29 cellular contexts compared by ENCODE assay signal in genomic region chr17:1765576-1765975, GRCh38. TPM values are rescaled to one million over a fixed set of nuclear protein-coding genes. Genes with fewer than 3 reads are reported as not detected.
DNase-seq lines count a peak whose midpoint lies in the region; ATAC-seq and TF ChIP-seq lines count a peak whose summit lies in the region.
"Had no signal": no experiment of that assay in that cellular context is flagged by ENCODE, and none has a peak within 500 bp of the region (broad histone marks: within the 10 kb centered on the region; RNA-seq: fewer than 3 reads in every experiment).

No MANE protein-coding gene starts in this region.

- in situ Hi-C loops in HAP-1 (cut with MboI; ENCODE audit: low sequenced_read_pairs) = no loop called here

- CTCF ChIA-PET in activated CD4-positive, alpha-beta T cell treated with anti-CD3 and anti-CD28 coated beads, Interleukin-2, amount 10 ng/mL, durations not matched to agents 7 days and 5 days (lab: Charles Lee) = interaction anchor here (0.6 to 1.3 kb wide), 6 partner anchors 8 to 161 kb away, joined by 3 to 5 read pairs (median 3); no protein-coding TSS in a partner anchor
- CTCF ChIA-PET in RWPE1 (lab: Yijun Ruan, JAX) = no interaction called here
- CTCF ChIA-PET in naive thymus-derived CD4-positive, alpha-beta T cell (lab: Charles Lee) = interaction anchor here (1.2 to 2.5 kb wide), 2 partner anchors 44 to 100 kb away, joined by 3 to 9 read pairs; no protein-coding TSS in a partner anchor

- H3K36me3 ChIP-seq in naive thymus-derived CD4-positive, alpha-beta T cell (ENCODE audit: control insufficient read depth in 2 of 3, insufficient read depth in 3 of 3, low read length in 3 of 3) = no peaks in the 10 kb centered on the region
- H3K36me3 ChIP-seq in tibial nerve = peaks cover 0 to 23% (median 0%) of the 10 kb centered on the region in 3 donors
- H3K36me3 ChIP-seq in HAP-1 (replicated peaks) = peaks cover 10% of the 10 kb centered on the region
- H3K36me3 ChIP-seq: SJCRH30, thyroid gland had no signal

- H3K27me3 Mint-ChIP-seq in activated CD4-positive, alpha-beta T cell treated with anti-CD3 and anti-CD28 coated beads, Interleukin-2, amount 10 ng/mL, durations not matched to agents 7 days and 5 days = no peaks in the 10 kb centered on the region
- no peaks in the 10 kb centered on the region for H3K27me3 Mint-ChIP-seq in activated CD4-positive, alpha-beta T cell treated with anti-CD3 and anti-CD28 coated beads, Interleukin-2, amount 10 ng/mL, durations not matched to agents 24 days and 14 days
- peaks cover 0 to 4% (median 0%) of the 10 kb centered on the region in 5 donors for H3K27me3 Mint-ChIP-seq in naive thymus-derived CD4-positive, alpha-beta T cell
- H3K27me3 Mint-ChIP-seq: brain; natural killer cell treated with Interleukin-12 subunit alpha and Interleukin-12 subunit beta and Interleukin-15 and Interleukin-18, amount 100 ng/mL, for 72 hours had no signal

- H3K4me1 Mint-ChIP-seq in activated CD4-positive, alpha-beta T cell treated with anti-CD3 and anti-CD28 coated beads, Interleukin-2, amount 10 ng/mL, durations not matched to agents 7 days and 5 days = peaks cover 52% of the 10 kb centered on the region
- peaks cover 27% of the 10 kb centered on the region for H3K4me1 Mint-ChIP-seq in activated CD4-positive, alpha-beta T cell treated with anti-CD3 and anti-CD28 coated beads, Interleukin-2, amount 10 ng/mL, durations not matched to agents 24 days and 14 days
- peaks cover 28 to 65% (median 44%) of the 10 kb centered on the region in 7 donors for H3K4me1 Mint-ChIP-seq in naive thymus-derived CD4-positive, alpha-beta T cell

- H3K36me3 Mint-ChIP-seq in activated CD4-positive, alpha-beta T cell treated with anti-CD3 and anti-CD28 coated beads, Interleukin-2, amount 10 ng/mL, durations not matched to agents 7 days and 5 days (ENCODE audit: low read depth) = peaks cover 4% of the 10 kb centered on the region
- peaks cover 2% of the 10 kb centered on the region for H3K36me3 Mint-ChIP-seq in activated CD4-positive, alpha-beta T cell treated with anti-CD3 and anti-CD28 coated beads, Interleukin-2, amount 10 ng/mL, durations not matched to agents 24 days and 14 days (ENCODE audit: low read depth)
- peaks cover 0 to 5% (median 0%) of the 10 kb centered on the region in 5 donors for H3K36me3 Mint-ChIP-seq in naive thymus-derived CD4-positive, alpha-beta T cell
- H3K36me3 Mint-ChIP-seq: natural killer cell treated with Interleukin-12 subunit alpha and Interleukin-12 subunit beta and Interleukin-15 and Interleukin-18, amount 100 ng/mL, for 72 hours had no signal

- no peak overlapping the region for H3K4me3 Mint-ChIP-seq in activated CD4-positive, alpha-beta T cell treated with anti-CD3 and anti-CD28 coated beads, Interleukin-2, amount 10 ng/mL, durations not matched to agents 7 days and 5 days
- H3K4me3 Mint-ChIP-seq in activated CD4-positive, alpha-beta T cell treated with anti-CD3 and anti-CD28 coated beads, Interleukin-2, amount 10 ng/mL, durations not matched to agents 24 days and 14 days = no peak overlapping the region
- H3K4me3 Mint-ChIP-seq in naive thymus-derived CD4-positive, alpha-beta T cell = peak overlapping the region in 1 of 10 donors; percentile 40
- H3K4me3 Mint-ChIP-seq: activated T-cell treated with anti-CD3 and anti-CD28 coated beads, Interleukin-2, amount 50 U/mL, for 4 hours; brain; natural killer cell treated with Interleukin-12 subunit alpha and Interleukin-12 subunit beta and Interleukin-15 and Interleukin-18, amount 100 ng/mL, for 72 hours had no signal

- no peaks in the 10 kb centered on the region for H3K9me3 ChIP-seq in naive thymus-derived CD4-positive, alpha-beta T cell (ENCODE audit: control insufficient read depth in 2 of 3, low read length in 3 of 3)
- H3K9me3 ChIP-seq in tibial nerve (no peaks in the 10 kb centered on the region), HAP-1 (no peaks in the 10 kb centered on the region)
- H3K9me3 ChIP-seq: SJCRH30, thyroid gland had no signal

- peaks cover 2% of the 10 kb centered on the region for H3K9me3 Mint-ChIP-seq in activated CD4-positive, alpha-beta T cell treated with anti-CD3 and anti-CD28 coated beads, Interleukin-2, amount 10 ng/mL, durations not matched to agents 7 days and 5 days
- H3K9me3 Mint-ChIP-seq in activated CD4-positive, alpha-beta T cell treated with anti-CD3 and anti-CD28 coated beads, Interleukin-2, amount 10 ng/mL, durations not matched to agents 24 days and 14 days = no peaks in the 10 kb centered on the region
- peaks cover 0 to 2% (median 0%) of the 10 kb centered on the region in 11 donors for H3K9me3 Mint-ChIP-seq in naive thymus-derived CD4-positive, alpha-beta T cell
- H3K9me3 Mint-ChIP-seq: activated T-cell treated with anti-CD3 and anti-CD28 coated beads, Interleukin-2, amount 50 U/mL, for 4 hours; brain; natural killer cell treated with Interleukin-12 subunit alpha and Interleukin-12 subunit beta and Interleukin-15 and Interleukin-18, amount 100 ng/mL, for 72 hours had no signal

- TF ChIP-seq EP300 in tibial nerve (IDR thresholded peaks at IDR 0.05) = no peak

- no peak for TF ChIP-seq POLR2A in tibial nerve (IDR thresholded peaks at IDR 0.05)

- DNase-seq in activated CD4-positive, alpha-beta T cell treated with anti-CD3 and anti-CD28 coated beads, Interleukin-2, amount 10 ng/mL, durations not matched to agents 7 days and 5 days = no peak
- DNase-seq in activated CD4-positive, alpha-beta T cell treated with anti-CD3 and anti-CD28 coated beads, Interleukin-2, amount 10 ng/mL, durations not matched to agents 24 days and 14 days = no peak
- DNase-seq in RWPE1 (ENCODE audit: low spot score) (no peak), tibial nerve (ENCODE audit: low spot score in 2 of 2) (no peak), islet precursor cell (no peak), HAP-1 (ENCODE audit: low spot score in 2 of 2) (no peak)
- no peak for DNase-seq in naive thymus-derived CD4-positive, alpha-beta T cell
- DNase-seq: activated CD4-positive, alpha-beta T cell treated with anti-CD3 and anti-CD28 coated beads for 48 hours; activated T-cell treated with anti-CD3 and anti-CD28 coated beads, Interleukin-2, amount 50 U/mL, for 4 hours; amniotic stem cell; DMS79 treated with DMSO at 0.1 percent for 48 hours; GF-D8; NCI-H1092 treated with DMSO at 0.1 percent for 48 hours; NCI-H1694 treated with DMSO at 0.1 percent for 48 hours; NCI-H446 treated with DMSO at 0.1 percent for 48 hours; NCI-H82; occipital lobe; SJCRH30; stimulated activated CD4-positive, alpha-beta T cell treated with anti-CD3 and anti-CD28 coated beads, Interleukin-1b, Interleukin-23, amount 100 ng/mL, for 48 hours; stimulated activated naive CD8-positive, alpha-beta T cell treated with anti-CD3 and anti-CD28 coated beads, Interleukin-15, Interleukin-2, amounts not matched to agents 100 U/mL and 50 U/mL, for 24 hours; thyroid gland; WERI-Rb-1 had no signal

- intact Hi-C loops in activated CD4-positive, alpha-beta T cell treated with anti-CD3 and anti-CD28 coated beads, Interleukin-2, amount 10 ng/mL, durations not matched to agents 24 days and 14 days (cut with micrococcal nuclease) = no loop called here
- intact Hi-C loops in naive thymus-derived CD4-positive, alpha-beta T cell (cut with micrococcal nuclease) = no loop called here

- 73 to 86% methylated on average over 3 of the region's 3 CpGs for WGBS in tibial nerve, 2 donors

- peak overlapping the region; percentile 99 for H3K27ac ChIP-seq in RWPE1
- no peak overlapping the region for H3K27ac ChIP-seq in naive thymus-derived CD4-positive, alpha-beta T cell (ENCODE audit: low read depth, low read length)
- peak overlapping the region in 3 of 4 donors; percentile 19 to 90 (median 46) for H3K27ac ChIP-seq in tibial nerve
- H3K27ac ChIP-seq: 22Rv1, SJCRH30, WERI-Rb-1 had no signal

- TF ChIP-seq CTCF in RWPE1 (conservative IDR thresholded peaks at IDR 0.05; ENCODE audit: low read depth) (no peak), tibial nerve (IDR thresholded peaks at IDR 0.05) (no peak)

- no peak overlapping the region for H3K4me3 ChIP-seq in naive thymus-derived CD4-positive, alpha-beta T cell (ENCODE audit: low read length)
- H3K4me3 ChIP-seq in tibial nerve = no peak overlapping the region
- H3K4me3 ChIP-seq in HAP-1 = no peak overlapping the region
- H3K4me3 ChIP-seq: hepatocyte, lung, SJCRH30, thyroid gland had no signal

- H3K27me3 ChIP-seq in naive thymus-derived CD4-positive, alpha-beta T cell (ENCODE audit: control insufficient read depth in 2 of 2, insufficient read depth in 2 of 2, low read length in 2 of 2) = no peaks in the 10 kb centered on the region
- H3K27me3 ChIP-seq in tibial nerve (peaks cover 0 to 5% of the 10 kb centered on the region in 2 donors), HAP-1 (ENCODE audit: low read depth) (no peaks in the 10 kb centered on the region)
- H3K27me3 ChIP-seq: hepatocyte, SJCRH30, thyroid gland had no signal

- POLR2A ChIA-PET in activated CD4-positive, alpha-beta T cell treated with anti-CD3 and anti-CD28 coated beads, Interleukin-2, amount 10 ng/mL, durations not matched to agents 7 days and 5 days (lab: Charles Lee) = interaction anchor here (0.6 to 0.7 kb wide), 2 partner anchors 99 to 475 kb away, joined by 3 to 4 read pairs; no protein-coding TSS in a partner anchor
- POLR2A ChIA-PET in RWPE1 (lab: Yijun Ruan, JAX; ENCODE audit: low non-redundant PET) = no interaction called here
- POLR2A ChIA-PET in naive thymus-derived CD4-positive, alpha-beta T cell (lab: Charles Lee) = interaction anchor here (0.5 to 1.5 kb wide), 5 partner anchors 12 to 386 kb away, joined by 3 to 4 read pairs (median 4); no protein-coding TSS in a partner anchor

- no peak for ATAC-seq in naive thymus-derived CD4-positive, alpha-beta T cell
- ATAC-seq in HG03108 (IDR thresholded peaks at IDR 0.05; ENCODE audit: unreplicated experiment) = no peak
- ATAC-seq: activated T-cell treated with anti-CD3 and anti-CD28 coated beads, Interleukin-2, amount 50 U/mL, for 4 hours; natural killer cell treated with Interleukin-12 subunit alpha and Interleukin-12 subunit beta and Interleukin-15 and Interleukin-18, amount 100 ng/mL, for 72 hours; stimulated activated naive CD8-positive, alpha-beta T cell treated with anti-CD3 and anti-CD28 coated beads, Interleukin-15, Interleukin-2, amounts not matched to agents 100 U/mL and 50 U/mL, for 24 hours had no signal

- peak overlapping the region; percentile 25 for H3K27ac Mint-ChIP-seq in activated CD4-positive, alpha-beta T cell treated with anti-CD3 and anti-CD28 coated beads, Interleukin-2, amount 10 ng/mL, durations not matched to agents 7 days and 5 days
- H3K27ac Mint-ChIP-seq in activated CD4-positive, alpha-beta T cell treated with anti-CD3 and anti-CD28 coated beads, Interleukin-2, amount 10 ng/mL, durations not matched to agents 24 days and 14 days = no peak overlapping the region
- peak overlapping the region in 5 of 9 donors; percentile 8 to 72 (median 34) for H3K27ac Mint-ChIP-seq in naive thymus-derived CD4-positive, alpha-beta T cell
- H3K27ac Mint-ChIP-seq: natural killer cell treated with Interleukin-12 subunit alpha and Interleukin-12 subunit beta and Interleukin-15 and Interleukin-18, amount 100 ng/mL, for 72 hours had no signal

- peaks cover 19 to 38% of the 10 kb centered on the region in 2 donors for H3K4me1 ChIP-seq in naive thymus-derived CD4-positive, alpha-beta T cell (ENCODE audit: control insufficient read depth in 2 of 2, insufficient read depth in 2 of 2, low read length in 2 of 2)
- H3K4me1 ChIP-seq in tibial nerve = peaks cover 0 to 71% (median 19%) of the 10 kb centered on the region in 4 donors
- H3K4me1 ChIP-seq in HAP-1 = peaks cover 26% of the 10 kb centered on the region

RNA-seq across cellular contexts. Expression of gene SERPINF1, which starts 3.7 kb away (rescaled TPM):
- 1 to 10 TPM; 1.3 to 2.0 TPM for total RNA-seq in activated CD4-positive, alpha-beta T cell treated with anti-CD3 and anti-CD28 coated beads, Interleukin-2, amount 10 ng/mL, durations not matched to agents 7 days and 5 days
- not detected in 2 replicates for total RNA-seq in activated CD4-positive, alpha-beta T cell treated with anti-CD3 and anti-CD28 coated beads, Interleukin-2, amount 10 ng/mL, durations not matched to agents 24 days and 14 days
- total RNA-seq in naive thymus-derived CD4-positive, alpha-beta T cell = 10 to 100 TPM in 1 of 5 experiments, 1 to 10 TPM in 3, not detected in 1; 1.5 to 12.1 (median 4.9) TPM
- 1 to 10 TPM; 4.6 to 8.9 TPM for polyA plus RNA-seq in naive thymus-derived CD4-positive, alpha-beta T cell
- 1,000 to 10,000 TPM in 1 of 4 donors, 100 to 1,000 TPM in 3; 720 to 2,221 (median 908) TPM for total RNA-seq in tibial nerve
- total RNA-seq: natural killer cell treated with Interleukin-12 subunit alpha and Interleukin-12 subunit beta and Interleukin-15 and Interleukin-18, amount 100 ng/mL, for 72 hours had no signal

RNA-seq across cellular contexts. Expression of gene SERPINF2, which starts 22.9 kb away (rescaled TPM):
- total RNA-seq in activated CD4-positive, alpha-beta T cell treated with anti-CD3 and anti-CD28 coated beads, Interleukin-2, amount 10 ng/mL, durations not matched to agents 7 days and 5 days = 1 to 10 TPM in 1 of 2 experiments, under 1 TPM in 1; 0.79 to 1.3 TPM
- total RNA-seq in activated CD4-positive, alpha-beta T cell treated with anti-CD3 and anti-CD28 coated beads, Interleukin-2, amount 10 ng/mL, durations not matched to agents 24 days and 14 days = 0.12 and 0.16 TPM in 2 replicates
- 1 to 10 TPM in 1 of 5 experiments, under 1 TPM in 4; 0.27 to 1.4 (median 0.65) TPM for total RNA-seq in naive thymus-derived CD4-positive, alpha-beta T cell
- polyA plus RNA-seq in naive thymus-derived CD4-positive, alpha-beta T cell = not detected
- total RNA-seq in tibial nerve = 10 to 100 TPM in 2 of 4 donors, 1 to 10 TPM in 2; 6.1 to 21.3 (median 11.4) TPM
- total RNA-seq: frontal cortex, SJCRH30 had no signal

RNA-seq across cellular contexts. Expression of gene WDR81, which starts 41.1 kb away (rescaled TPM):
- total RNA-seq in activated CD4-positive, alpha-beta T cell treated with anti-CD3 and anti-CD28 coated beads, Interleukin-2, amount 10 ng/mL, durations not matched to agents 7 days and 5 days = 10 to 100 TPM; 50.7 to 57.9 TPM
- 17.6 and 18.3 TPM in 2 replicates for total RNA-seq in activated CD4-positive, alpha-beta T cell treated with anti-CD3 and anti-CD28 coated beads, Interleukin-2, amount 10 ng/mL, durations not matched to agents 24 days and 14 days
- 10 to 100 TPM; 30.7 to 55.1 (median 38.3) TPM for total RNA-seq in naive thymus-derived CD4-positive, alpha-beta T cell
- polyA plus RNA-seq in naive thymus-derived CD4-positive, alpha-beta T cell = 10 to 100 TPM in 1 of 2 donors, 1 to 10 TPM in 1; 9.8 to 25.5 TPM
- 100 to 1,000 TPM in 2 of 4 donors, 10 to 100 TPM in 2; 54.4 to 111 (median 92.0) TPM for total RNA-seq in tibial nerve

RNA-seq across cellular contexts. Expression of gene TLCD2, which starts 55.4 kb away (rescaled TPM):
- total RNA-seq in activated CD4-positive, alpha-beta T cell treated with anti-CD3 and anti-CD28 coated beads, Interleukin-2, amount 10 ng/mL, durations not matched to agents 7 days and 5 days = under 1 TPM; 0.07 to 0.12 TPM
- 0.07 and 0.14 TPM in 2 replicates for total RNA-seq in activated CD4-positive, alpha-beta T cell treated with anti-CD3 and anti-CD28 coated beads, Interleukin-2, amount 10 ng/mL, durations not matched to agents 24 days and 14 days
- under 1 TPM in 4 of 5 experiments, not detected in 1; 0.05 to 0.49 (median 0.08) TPM for total RNA-seq in naive thymus-derived CD4-positive, alpha-beta T cell
- polyA plus RNA-seq in naive thymus-derived CD4-positive, alpha-beta T cell = not detected
- 10 to 100 TPM in 3 of 4 donors, 1 to 10 TPM in 1; 7.5 to 11.8 (median 11.1) TPM for total RNA-seq in tibial nerve

Comparison
In these comparisons a context has a peak if more than half of its experiments do, and no peak if none do; other contexts are left out.
1. RNA of gene SERPINF1, which starts 3.7 kb away (total RNA-seq): 720 to 2,221 TPM in tibial nerve; 1.3 to 2.0 TPM in activated CD4-positive, alpha-beta T cell treated with anti-CD3 and anti-CD28 coated beads, Interleukin-2, amount 10 ng/mL, durations not matched to agents 7 days and 5 days, 1.5 to 12.1 TPM in naive thymus-derived CD4-positive, alpha-beta T cell and not detected in activated CD4-positive, alpha-beta T cell treated with anti-CD3 and anti-CD28 coated beads, Interleukin-2, amount 10 ng/mL, durations not matched to agents 24 days and 14 days; every median in the first group is over 10 times any median in the second.